31 cellular contexts compared by ENCODE assay signal in the genomic region with DNA sequence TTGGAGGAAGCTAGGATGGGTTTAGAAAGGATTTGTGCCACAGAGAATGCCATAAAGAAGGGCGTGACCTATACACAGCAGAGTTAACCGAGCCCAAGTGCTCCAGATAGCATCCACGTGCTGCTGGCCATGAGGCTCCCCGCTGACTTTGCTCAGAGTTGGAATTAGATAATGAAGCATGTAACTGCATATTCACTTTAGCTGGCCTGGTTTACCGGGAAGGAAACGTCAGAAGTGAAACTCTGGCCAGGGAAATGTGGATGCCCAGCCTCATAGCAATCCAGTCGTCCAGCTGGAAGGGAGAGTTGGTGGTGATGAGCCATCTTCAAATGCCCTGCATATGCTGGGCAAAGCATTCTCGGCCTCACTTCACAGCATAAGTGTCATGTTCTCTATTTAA. TPM values are rescaled to one million over a fixed set of nuclear protein-coding genes. Genes with fewer than 3 reads are reported as not detected.
"Had no signal": no experiment of that assay in that cellular context is flagged by ENCODE, and none has a peak within 500 bp of the region (broad histone marks: within the 10 kb centered on the region; RNA-seq: fewer than 3 reads in every experiment).

No MANE protein-coding gene starts in this region.

- H2AFZ ChIP-seq: parathyroid adenoma had no signal

- H3K27ac ChIP-seq: body of pancreas, cardiac muscle cell, parathyroid adenoma, tibial artery, VCaP had no signal

- DNase-seq: activated CD4-positive, alpha-beta T cell treated with anti-CD3 and anti-CD28 coated beads, Interleukin-2, amount 10 ng/mL, durations not matched to agents 7 days and 5 days; activated CD8-positive, alpha-beta memory T cell treated with anti-CD3 and anti-CD28 coated beads, Interleukin-2, amount 10 ng/mL, durations not matched to agents 7 days and 5 days; activated CD8-positive, alpha-beta T cell treated with anti-CD3 and anti-CD28 coated beads for 36 hours; activated gamma-delta T cell; activated naive CD4-positive, alpha-beta T cell treated with anti-CD3 and anti-CD28 coated beads, Interleukin-2, amount 50 U/mL, for 16 hours; activated naive CD8-positive, alpha-beta T cell treated with anti-CD3 and anti-CD28 coated beads, Interleukin-2, amount 50 U/mL, for 24 hours; activated T-cell treated with anti-CD3 and anti-CD28 coated beads for 4 hours; body of pancreas; effector CD4-positive, alpha-beta T cell; naive B cell; nucleus accumbens; stimulated activated CD4-positive, alpha-beta T cell treated with anti-CD3 and anti-CD28 coated beads, Interleukin-12 subunit alpha, Interleukin-12 subunit beta, amount 100 ng/mL, for 4 hours; substantia nigra; T-cell; tibial artery had no signal

- H3K27me3 ChIP-seq: body of pancreas, cardiac muscle cell, tibial artery had no signal

- H3K9me3 ChIP-seq: body of pancreas, tibial artery had no signal

- H3K9ac ChIP-seq: parathyroid adenoma had no signal

- ATAC-seq: activated CD4-positive, CD25-positive, alpha-beta regulatory T cell treated with anti-CD3 and anti-CD28 coated beads, Interleukin-2, amount 50 U/mL, for 24 hours; activated CD8-positive, alpha-beta memory T cell treated with anti-CD3 and anti-CD28 coated beads, Interleukin-2, amount 10 ng/mL, durations not matched to agents 7 days and 5 days; activated CD8-positive, alpha-beta T cell treated with anti-CD3 and anti-CD28 coated beads for 36 hours; activated naive CD8-positive, alpha-beta T cell treated with anti-CD3 and anti-CD28 coated beads, Interleukin-2, amount 50 U/mL, for 24 hours; body of pancreas; T-cell had no signal

- H3K4me3 ChIP-seq: body of pancreas, cardiac muscle cell, lung, tibial artery had no signal

- FAIRE-seq: endometrium, frontal cortex, keratinocyte had no signal

- H3K4me1 ChIP-seq: body of pancreas, parathyroid adenoma, tibial artery had no signal

- H3K36me3 ChIP-seq: cardiac muscle cell, tibial artery had no signal

- H3K79me2 ChIP-seq: parathyroid adenoma had no signal

RNA-seq across cellular contexts. Expression of a gene that starts 6.1 kb away (rescaled TPM):
- total RNA-seq: activated CD4-positive, alpha-beta T cell treated with anti-CD3 and anti-CD28 coated beads, Interleukin-2, amount 10 ng/mL, durations not matched to agents 7 days and 5 days; activated CD8-positive, alpha-beta memory T cell treated with anti-CD3 and anti-CD28 coated beads, Interleukin-2, amount 10 ng/mL, durations not matched to agents 7 days and 5 days; activated CD8-positive, alpha-beta T cell treated with anti-CD3 and anti-CD28 coated beads for 36 hours; activated T-helper 1 cell treated with anti-CD3 and anti-CD28 coated beads, Interleukin-12 subunit alpha, Interleukin-12 subunit beta, Interleukin-2, Interleukin-4 antibody, amounts not matched to agents 30 ng/mL and 10 ng/mL and 1 ng/mL, durations not matched to agents 14 hours and 24 hours and 36 hours; body of pancreas; cardiac muscle cell; chondrocyte; epithelial cell of proximal tubule; frontal cortex; lung; mesenteric fat pad; mucosa of gallbladder; renal cortical epithelial cell; T-cell; urinary bladder had no signal
- polyA plus RNA-seq: cardiac muscle cell, keratinocyte, lung, neural cell, urinary bladder had no signal

RNA-seq across cellular contexts. Expression of a gene that starts 7.7 kb away (rescaled TPM):
- total RNA-seq: activated CD4-positive, alpha-beta T cell treated with anti-CD3 and anti-CD28 coated beads, Interleukin-2, amount 10 ng/mL, durations not matched to agents 7 days and 5 days; activated CD8-positive, alpha-beta memory T cell treated with anti-CD3 and anti-CD28 coated beads, Interleukin-2, amount 10 ng/mL, durations not matched to agents 7 days and 5 days; activated CD8-positive, alpha-beta T cell treated with anti-CD3 and anti-CD28 coated beads for 36 hours; activated T-helper 1 cell treated with anti-CD3 and anti-CD28 coated beads, Interleukin-12 subunit alpha, Interleukin-12 subunit beta, Interleukin-2, Interleukin-4 antibody, amounts not matched to agents 30 ng/mL and 10 ng/mL and 1 ng/mL, durations not matched to agents 14 hours and 24 hours and 36 hours; body of pancreas; cardiac muscle cell; chondrocyte; epithelial cell of proximal tubule; frontal cortex; lung; mesenteric fat pad; mucosa of gallbladder; renal cortical epithelial cell; T-cell; urinary bladder had no signal
- polyA plus RNA-seq: cardiac muscle cell, keratinocyte, lung, neural cell, urinary bladder had no signal

RNA-seq across cellular contexts. Expression of a gene that starts 14.8 kb away (rescaled TPM):
- total RNA-seq: activated CD4-positive, alpha-beta T cell treated with anti-CD3 and anti-CD28 coated beads, Interleukin-2, amount 10 ng/mL, durations not matched to agents 7 days and 5 days; activated CD8-positive, alpha-beta memory T cell treated with anti-CD3 and anti-CD28 coated beads, Interleukin-2, amount 10 ng/mL, durations not matched to agents 7 days and 5 days; activated CD8-positive, alpha-beta T cell treated with anti-CD3 and anti-CD28 coated beads for 36 hours; activated T-helper 1 cell treated with anti-CD3 and anti-CD28 coated beads, Interleukin-12 subunit alpha, Interleukin-12 subunit beta, Interleukin-2, Interleukin-4 antibody, amounts not matched to agents 30 ng/mL and 10 ng/mL and 1 ng/mL, durations not matched to agents 14 hours and 24 hours and 36 hours; body of pancreas; cardiac muscle cell; chondrocyte; epithelial cell of proximal tubule; frontal cortex; lung; mesenteric fat pad; mucosa of gallbladder; renal cortical epithelial cell; T-cell; urinary bladder had no signal
- polyA plus RNA-seq: cardiac muscle cell, keratinocyte, neural cell, urinary bladder had no signal

RNA-seq across cellular contexts. Expression of a gene that starts 30.5 kb away (rescaled TPM):
- total RNA-seq: activated CD4-positive, alpha-beta T cell treated with anti-CD3 and anti-CD28 coated beads, Interleukin-2, amount 10 ng/mL, durations not matched to agents 7 days and 5 days; activated CD8-positive, alpha-beta memory T cell treated with anti-CD3 and anti-CD28 coated beads, Interleukin-2, amount 10 ng/mL, durations not matched to agents 7 days and 5 days; activated CD8-positive, alpha-beta T cell treated with anti-CD3 and anti-CD28 coated beads for 36 hours; activated T-helper 1 cell treated with anti-CD3 and anti-CD28 coated beads, Interleukin-12 subunit alpha, Interleukin-12 subunit beta, Interleukin-2, Interleukin-4 antibody, amounts not matched to agents 30 ng/mL and 10 ng/mL and 1 ng/mL, durations not matched to agents 14 hours and 24 hours and 36 hours; body of pancreas; cardiac muscle cell; chondrocyte; frontal cortex; mesenteric fat pad; renal cortical epithelial cell; T-cell had no signal
- polyA plus RNA-seq: cardiac muscle cell, neural cell had no signal

RNA-seq across cellular contexts. Expression of a gene that starts 34.1 kb away (rescaled TPM):
- total RNA-seq: activated CD4-positive, alpha-beta T cell treated with anti-CD3 and anti-CD28 coated beads, Interleukin-2, amount 10 ng/mL, durations not matched to agents 7 days and 5 days; activated CD8-positive, alpha-beta memory T cell treated with anti-CD3 and anti-CD28 coated beads, Interleukin-2, amount 10 ng/mL, durations not matched to agents 7 days and 5 days; activated CD8-positive, alpha-beta T cell treated with anti-CD3 and anti-CD28 coated beads for 36 hours; activated T-helper 1 cell treated with anti-CD3 and anti-CD28 coated beads, Interleukin-12 subunit alpha, Interleukin-12 subunit beta, Interleukin-2, Interleukin-4 antibody, amounts not matched to agents 30 ng/mL and 10 ng/mL and 1 ng/mL, durations not matched to agents 14 hours and 24 hours and 36 hours; body of pancreas; cardiac muscle cell; chondrocyte; epithelial cell of proximal tubule; frontal cortex; lung; mesenteric fat pad; mucosa of gallbladder; renal cortical epithelial cell; T-cell; urinary bladder had no signal
- polyA plus RNA-seq: cardiac muscle cell, keratinocyte, lung, neural cell, urinary bladder had no signal
